Comparison of ENCODE assay signal across 9 cellular contexts in genomic region chr7:11835260-11835659, GRCh38. TPM values are rescaled to one million over a fixed set of nuclear protein-coding genes. Genes with fewer than 3 reads are reported as not detected.
DNase-seq lines count a peak whose midpoint lies in the region; FAIRE-seq and TF ChIP-seq lines count a peak whose summit lies in the region.
"Had no signal": no experiment of that assay in that cellular context is flagged by ENCODE, and none has a peak within 500 bp of the region (broad histone marks: within the 10 kb centered on the region; RNA-seq: fewer than 3 reads in every experiment).

No MANE protein-coding gene starts in this region.

- DNase-seq in DMS 273 (lab: John Stamatoyannopoulos, UW; ENCODE audit: unreplicated experiment) (peak; percentile 61), DMS 273 treated with DMSO at 0.1 percent for 48 hours (lab: John Stamatoyannopoulos, UW) (no peak), NCI-H82 (lab: John Stamatoyannopoulos, UW) (peak; percentile 15), H1 (ENCODE audit: low read depth in 1 of 2, low spot score in 2 of 2) (no peak), progenitor cell of endocrine pancreas (ENCODE audit: low spot score, unreplicated experiment) (no peak), NCI-H2171 treated with DMSO at 0.1 percent for 48 hours (lab: John Stamatoyannopoulos, UW) (no peak)
- no peak for DNase-seq in stimulated activated CD4-positive, alpha-beta T cell treated with anti-CD3 and anti-CD28 coated beads, Interleukin-15, amount 100 ng/mL, for 24 hours
- no peak for DNase-seq in activated naive CD8-positive, alpha-beta T cell treated with anti-CD3 and anti-CD28 coated beads for 36 hours

- no peak overlapping the region for H3K4ac ChIP-seq in H1 (replicated peaks; ENCODE audit: insufficient read length, low read depth, low read length)

- no peak overlapping the region for H2AK5ac ChIP-seq in H1 (ENCODE audit: low read depth, low read length)

- TF ChIP-seq CTCF in H1 (IDR thresholded peaks at IDR 0.05; ENCODE audit: control extremely low read depth in 1 of 3, insufficient read depth in 1 of 3, low read depth in 1 of 3, low read length in 3 of 3) (peak in 1 of 3 experiments; percentile 36; a peak in 1 of 4 replicates), progenitor cell of endocrine pancreas (IDR thresholded peaks at IDR 0.05; ENCODE audit: unreplicated experiment) (peak; percentile 60)

- no peak overlapping the region for H3K4me2 ChIP-seq in H1 (ENCODE audit: insufficient read depth in 1 of 2, low read depth in 2 of 2, low read length in 2 of 2)

- H3K27ac ChIP-seq in H1 (ENCODE audit: low read depth, low read length): no peak overlapping the region

- H4K91ac ChIP-seq in H1 (replicated peaks; ENCODE audit: insufficient read length, low read length): no peak overlapping the region

- no peak overlapping the region for H2BK12ac ChIP-seq in H1 (ENCODE audit: low read depth, low read length)

- no peaks in the 10 kb centered on the region for H4K20me1 ChIP-seq in H1 (replicated peaks in 1 of 2; ENCODE audit: control insufficient read depth in 1 of 2, insufficient read depth in 2 of 2, low read length in 2 of 2)

- H3K4me3 Mint-ChIP-seq in progenitor cell of endocrine pancreas (ENCODE audit: low read depth): no peak overlapping the region
- H3K4me3 Mint-ChIP-seq in activated naive CD8-positive, alpha-beta T cell treated with anti-CD3 and anti-CD28 coated beads for 36 hours: no peak overlapping the region

- no peak overlapping the region for H3K4me3 ChIP-seq in H1 (ENCODE audit: extremely low read depth in 1 of 4, insufficient read depth in 2 of 4, low read depth in 3 of 4, low read length in 4 of 4)

- 0 out of 4 replicates have a peak, but pooled peaks cover 0 to 5% of the 10 kb centered on the region in 2 experiments for H3K9me3 ChIP-seq in H1 (ENCODE audit: insufficient read depth in 2 of 2, low read depth in 1 of 2, low read length in 1 of 2)

- no peak overlapping the region for H3K23ac ChIP-seq in H1 (ENCODE audit: insufficient read length)

- H3K14ac ChIP-seq in H1 (ENCODE audit: insufficient read length): no peak overlapping the region

- TF ChIP-seq POLR2A in H1 (IDR thresholded peaks at IDR 0.05; ENCODE audit: control extremely low read depth in 1 of 2, low read depth in 2 of 2, low read length in 2 of 2): no peak

- no peak overlapping the region for H2BK20ac ChIP-seq in H1 (ENCODE audit: low read length)

- no peak overlapping the region for H4K8ac ChIP-seq in H1 (ENCODE audit: extremely low read depth, insufficient read depth, low read length)

- H2BK15ac ChIP-seq in H1 (ENCODE audit: low read length): no peak overlapping the region

- 0 out of 7 replicates have a peak, but pooled peaks cover 0 to 2% (median under 1%) of the 10 kb centered on the region in 4 experiments for H3K27me3 ChIP-seq in H1 (replicated peaks in 1 of 4; ENCODE audit: control insufficient read depth in 3 of 4, extremely low read depth in 1 of 4, insufficient read depth in 3 of 4, low read length in 3 of 4)

- H3K56ac ChIP-seq in H1 (replicated peaks; ENCODE audit: insufficient read length, low read depth, low read length): no peak overlapping the region

- H3K9ac ChIP-seq in H1 (replicated peaks in 1 of 4; ENCODE audit: extremely low read depth in 1 of 4, low read depth in 3 of 4, low read length in 3 of 4): no peak overlapping the region

- H3K27ac Mint-ChIP-seq in progenitor cell of endocrine pancreas: no peak overlapping the region
- no peak overlapping the region for H3K27ac Mint-ChIP-seq in activated naive CD8-positive, alpha-beta T cell treated with anti-CD3 and anti-CD28 coated beads for 36 hours

- H2BK120ac ChIP-seq in H1 (replicated peaks; ENCODE audit: low read depth, low read length): no peak overlapping the region

- peaks cover 0 to 2% (median 0%) of the 10 kb centered on the region in 4 experiments; a peak in 2 of 7 replicates for H3K4me1 ChIP-seq in H1 (replicated peaks in 1 of 4; ENCODE audit: control insufficient read depth in 3 of 4, insufficient read depth in 4 of 4, low read length in 3 of 4)

- no peak overlapping the region for H4K5ac ChIP-seq in H1 (ENCODE audit: insufficient read length, low read depth, low read length)

- H3K18ac ChIP-seq in H1 (ENCODE audit: extremely low read depth, low read length): no peak overlapping the region

- no peaks in the 10 kb centered on the region for H3K36me3 Mint-ChIP-seq in progenitor cell of endocrine pancreas (ENCODE audit: insufficient read depth)
- no peaks in the 10 kb centered on the region for H3K36me3 Mint-ChIP-seq in activated naive CD8-positive, alpha-beta T cell treated with anti-CD3 and anti-CD28 coated beads for 36 hours

- TF ChIP-seq RAD21 in H1 (IDR thresholded peaks at IDR 0.05 in 1 of 2, conservative IDR thresholded peaks at IDR 0.05 in 1 of 2; ENCODE audit: low read depth in 2 of 2, low read length in 2 of 2): peak; percentile 77 to 81

- H3K4me1 Mint-ChIP-seq in progenitor cell of endocrine pancreas (ENCODE audit: low read depth): peaks cover 22% of the 10 kb centered on the region
- H3K4me1 Mint-ChIP-seq in activated naive CD8-positive, alpha-beta T cell treated with anti-CD3 and anti-CD28 coated beads for 36 hours: peaks cover 13% of the 10 kb centered on the region

- H3K36me3 ChIP-seq in H1 (ENCODE audit: control insufficient read depth in 2 of 4, insufficient read depth in 4 of 4, low read length in 3 of 4): no peaks in the 10 kb centered on the region

- H2AFZ ChIP-seq in H1 (ENCODE audit: low read length): no peak overlapping the region

- no peak overlapping the region for H2BK5ac ChIP-seq in H1 (ENCODE audit: low read depth, low read length)

- FAIRE-seq in H1 (lab: Jason Lieb, UNC): no peak
- FAIRE-seq: GM18507 had no signal

- POLR2A ChIA-PET in H1 (lab: Charles Lee; ENCODE audit: partially characterized antibody): no interaction called here

- no peak for TF ChIP-seq EP300 in H1 (IDR thresholded peaks at IDR 0.05; ENCODE audit: borderline replicate concordance in 1 of 2, low read depth in 2 of 2, low read length in 2 of 2)

- H3K27me3 Mint-ChIP-seq in progenitor cell of endocrine pancreas: peaks cover 9% of the 10 kb centered on the region
- peaks cover 38% of the 10 kb centered on the region for H3K27me3 Mint-ChIP-seq in activated naive CD8-positive, alpha-beta T cell treated with anti-CD3 and anti-CD28 coated beads for 36 hours

- CTCF ChIA-PET in H1 (lab: Charles Lee; ENCODE audit: partially characterized antibody): interaction anchor here (0.9 to 1.5 kb wide), 4 partner anchors 81 to 656 kb away, joined by 3 to 7 read pairs (median 4); no protein-coding TSS in a partner anchor

- H3K79me2 ChIP-seq in H1 (ENCODE audit: control insufficient read depth in 1 of 2, insufficient read depth in 2 of 2, low read length in 2 of 2): no peaks in the 10 kb centered on the region

- no peaks in the 10 kb centered on the region for H3K79me1 ChIP-seq in H1 (ENCODE audit: low read depth, low read length)

- H3K23me2 ChIP-seq in H1 (ENCODE audit: low read depth, low read length): peaks cover 11% of the 10 kb centered on the region; the same call in 1 of the 2 replicates

- H3K9me3 Mint-ChIP-seq in progenitor cell of endocrine pancreas (ENCODE audit: low read depth): peaks cover 3% of the 10 kb centered on the region
- H3K9me3 Mint-ChIP-seq in activated naive CD8-positive, alpha-beta T cell treated with anti-CD3 and anti-CD28 coated beads for 36 hours: no peaks in the 10 kb centered on the region

TF ChIP-seq in H1, 55 proteins besides CTCF, POLR2A, EP300 and RAD21 (continues in another document):
- no peak for TF ChIP-seq EZH2 (IDR thresholded peaks at IDR 0.05; ENCODE audit: low read depth, low read length, severe bottlenecking)
- TF ChIP-seq KDM1A (IDR thresholded peaks at IDR 0.05; ENCODE audit: borderline replicate concordance, low read length): no peak
- no peak for TF ChIP-seq RXRA (IDR thresholded peaks at IDR 0.05; ENCODE audit: insufficient read depth, low read depth, low read length)
- no peak for TF ChIP-seq SRF (IDR thresholded peaks at IDR 0.05; ENCODE audit: low read depth, low read length)
- TF ChIP-seq PHF8 (conservative IDR thresholded peaks at IDR 0.05; ENCODE audit: low read depth, low read length): no peak
- no peak for TF ChIP-seq ATF2 (IDR thresholded peaks at IDR 0.05; ENCODE audit: low read length)

RNA-seq across cellular contexts. Expression of gene THSD7A, which starts 3.3 kb away (rescaled TPM):
- total RNA-seq in H1 (2021; fragmentation: NEBNext Ultra II Directional; extraction: Animal tissue kit (Norgen Biotek cat#: 25700)): 1.2 and 1.6 TPM in 2 replicates
- 0.30 and 0.44 TPM in 2 replicates for polyA plus RNA-seq in H1 (2011; rRNA removed)
- 0.44 TPM for polyA plus RNA-seq in H1 (2011; cell fraction: cytosol; rRNA removed)
- 0.97 TPM for polyA plus RNA-seq in H1 (2011; cell fraction: nucleus; rRNA removed)
- 0.54 to 1.1 TPM (median 0.71 TPM) in 4 replicates for polyA plus RNA-seq in H1 (2012, experiment 1 of 2)
- polyA plus RNA-seq in H1 (2012, experiment 2 of 2): 0.04 TPM
- polyA plus RNA-seq in H1 (2013, experiment 1 of 2): 0.39 TPM
- polyA plus RNA-seq in H1 (2013, experiment 2 of 2): 0.37 TPM
- polyA minus RNA-seq in H1 (2011; rRNA and poly(A)+ RNA removed): 2.6 and 3.3 TPM in 2 replicates
- polyA minus RNA-seq in H1 (2011; cell fraction: cytosol; rRNA and poly(A)+ RNA removed): 1.5 TPM
- polyA minus RNA-seq in H1 (2011; cell fraction: nucleus; rRNA and poly(A)+ RNA removed): 5.9 TPM
- total RNA-seq in progenitor cell of endocrine pancreas: 4.7 and 8.1 TPM in 2 replicates
- not detected for total RNA-seq in activated naive CD8-positive, alpha-beta T cell treated with anti-CD3 and anti-CD28 coated beads for 36 hours

Comparison
In these comparisons a context has a peak if more than half of its experiments do, and no peak if none do; other contexts are left out.
1. DNase-seq: peak in DMS 273 (single experiment) and NCI-H82 (single experiment); none in DMS 273 treated with DMSO at 0.1 percent for 48 hours (single experiment), H1 (0 of 2), progenitor cell of endocrine pancreas (single experiment), NCI-H2171 treated with DMSO at 0.1 percent for 48 hours (single experiment), stimulated activated CD4-positive, alpha-beta T cell treated with anti-CD3 and anti-CD28 coated beads, Interleukin-15, amount 100 ng/mL, for 24 hours (single experiment) and activated naive CD8-positive, alpha-beta T cell treated with anti-CD3 and anti-CD28 coated beads for 36 hours (single experiment).